20 cellular contexts compared by ENCODE assay signal in the genomic region with DNA sequence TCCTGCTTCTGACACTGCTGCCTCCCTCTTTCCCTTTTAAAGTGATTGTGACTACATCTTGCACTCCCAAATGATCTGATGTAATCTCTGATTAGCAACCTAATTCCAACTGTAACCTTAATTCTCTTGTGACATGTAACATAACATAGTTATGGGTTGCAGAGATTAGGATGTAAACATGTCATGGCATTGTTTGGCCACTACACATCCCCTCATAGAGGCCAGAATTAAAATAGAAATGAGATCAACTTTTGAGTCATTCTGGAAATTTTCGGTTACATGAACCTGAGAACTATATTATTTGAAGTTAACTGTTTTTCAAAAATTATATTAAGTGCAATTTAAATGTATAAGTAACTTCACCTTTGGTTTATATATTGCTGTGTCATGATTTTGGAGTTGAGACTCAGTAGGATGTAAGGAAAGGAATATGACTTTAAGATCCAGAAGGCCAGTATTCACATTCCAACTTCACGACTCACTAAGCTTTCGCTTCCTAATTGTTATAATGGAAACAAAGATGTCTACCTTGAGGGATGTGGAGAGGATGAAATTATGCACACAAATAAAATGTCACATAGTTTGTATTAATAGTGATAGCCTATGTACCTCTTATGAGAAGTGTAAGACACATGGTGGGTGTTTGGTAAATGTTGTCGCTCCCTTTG.
DNase-seq lines count a peak whose midpoint lies in the region; ATAC-seq, FAIRE-seq and TF ChIP-seq lines count a peak whose summit lies in the region.
"Had no signal": no experiment of that assay in that cellular context is flagged by ENCODE, and none has a peak within 500 bp of the region (broad histone marks: within the 10 kb centered on the region; RNA-seq: fewer than 3 reads in every experiment).

No MANE protein-coding gene starts in this region.

- H3K27me3 Mint-ChIP-seq in osteocyte (ENCODE audit: unreplicated experiment) = no peaks in the 10 kb centered on the region
- H3K27me3 Mint-ChIP-seq: CD4-positive, CD25-positive, alpha-beta regulatory T cell had no signal

- no peaks in the 10 kb centered on the region for H3K9me2 ChIP-seq in GM23248 (ENCODE audit: insufficient read depth)

- H3K27ac Mint-ChIP-seq in osteocyte (ENCODE audit: unreplicated experiment) = no peak overlapping the region
- H3K27ac Mint-ChIP-seq: CD4-positive, CD25-positive, alpha-beta regulatory T cell had no signal

- H3F3A ChIP-seq in GM23248 (ENCODE audit: insufficient read depth) = no peaks in the 10 kb centered on the region

- WGBS in GM23248 (ENCODE audit: low coverage in 1 of 2, low lambda C conversion rate in 2 of 2, missing lambda C conversion rate in 2 of 2), 2 experiments = 36 to 45% methylated on average over 4 of the region's 4 CpGs

- H3K36me3 ChIP-seq in GM23248 (ENCODE audit: low read depth) = no peaks in the 10 kb centered on the region
- H3K36me3 ChIP-seq: SJCRH30 had no signal

- H3K27me3 ChIP-seq in GM23248 (replicated peaks; ENCODE audit: insufficient read depth) = no peaks in the 10 kb centered on the region
- H3K27me3 ChIP-seq: SJCRH30 had no signal

- no peaks in the 10 kb centered on the region for H4K20me1 ChIP-seq in GM23248 (ENCODE audit: insufficient read depth)

- H3K4me3 Mint-ChIP-seq in osteocyte (ENCODE audit: unreplicated experiment) = no peak overlapping the region
- H3K4me3 Mint-ChIP-seq: CD4-positive, CD25-positive, alpha-beta regulatory T cell had no signal

- no peak overlapping the region for H3K4me2 ChIP-seq in GM23248 (ENCODE audit: unreplicated experiment)
- H3K4me2 ChIP-seq: KMS-11 had no signal

- H3K4me1 Mint-ChIP-seq in osteocyte (ENCODE audit: unreplicated experiment) = peaks cover 12% of the 10 kb centered on the region
- H3K4me1 Mint-ChIP-seq: CD4-positive, CD25-positive, alpha-beta regulatory T cell had no signal

- TF ChIP-seq CTCF in osteocyte (IDR thresholded peaks at IDR 0.05) = no peak

- DNase-seq in A172 (ENCODE audit: low spot score) (peak; percentile 3), SK-N-DZ (ENCODE audit: low spot score) (peak; percentile 56), iris pigment epithelial cell (ENCODE audit: low read depth) (peak; percentile 5), osteocyte (ENCODE audit: extremely low spot score, unreplicated experiment) (no peak), iPS-NIHi11 (ENCODE audit: low spot score) (no peak), GM23248 (no peak), HTR-8/SVneo (ENCODE audit: insufficient read length, low spot score) (no peak)
- DNase-seq: AML-193; CD4-positive, CD25-positive, alpha-beta regulatory T cell; DMS79; MM.1S; NCI-H1105; NCI-H1930; NCI-H524 treated with DMSO at 0.1 percent for 48 hours; SJCRH30 had no signal

- H3K36me3 Mint-ChIP-seq in osteocyte (ENCODE audit: unreplicated experiment) = no peaks in the 10 kb centered on the region
- H3K36me3 Mint-ChIP-seq: CD4-positive, CD25-positive, alpha-beta regulatory T cell had no signal

- H2AFZ ChIP-seq in GM23248 = no peak overlapping the region

- no peak overlapping the region for H3K4me3 ChIP-seq in GM23248
- H3K4me3 ChIP-seq: SJCRH30 had no signal

- no peaks in the 10 kb centered on the region for H3K9me3 ChIP-seq in GM23248 (ENCODE audit: low read depth)
- H3K9me3 ChIP-seq: SJCRH30 had no signal

- in situ Hi-C loops in GM23248 (cut with MboI) = no loop called here

- H3K9me3 Mint-ChIP-seq in osteocyte (ENCODE audit: unreplicated experiment) = peaks cover 11% of the 10 kb centered on the region

- H3K4me1 ChIP-seq in GM23248 (ENCODE audit: insufficient read depth) = no peaks in the 10 kb centered on the region

- H3K9ac ChIP-seq in GM23248 = no peak overlapping the region
- H3K9ac ChIP-seq: KMS-11 had no signal

- FAIRE-seq in HTR-8/SVneo (lab: Jason Lieb, UNC) = no peak
- FAIRE-seq: GM12891 had no signal

- H3K27ac ChIP-seq in GM23248 = no peak overlapping the region
- H3K27ac ChIP-seq: KMS-11, RWPE1, SJCRH30 had no signal

- ATAC-seq in HG03432 (IDR thresholded peaks at IDR 0.05; ENCODE audit: unreplicated experiment) = peak; percentile 45
- ATAC-seq: HCT116 had no signal

- no peaks in the 10 kb centered on the region for H3K79me2 ChIP-seq in GM23248 (ENCODE audit: insufficient read depth)

Comparison
In these comparisons a context has a peak if more than half of its experiments do, and no peak if none do; other contexts are left out.
1. DNase-seq: peak in A172 (single experiment), SK-N-DZ (single experiment) and iris pigment epithelial cell (single experiment); none in osteocyte (single experiment), iPS-NIHi11 (single experiment), GM23248 (single experiment) and HTR-8/SVneo (single experiment).